Comparison of ENCODE assay signal across 34 cellular contexts in the genomic region with DNA sequence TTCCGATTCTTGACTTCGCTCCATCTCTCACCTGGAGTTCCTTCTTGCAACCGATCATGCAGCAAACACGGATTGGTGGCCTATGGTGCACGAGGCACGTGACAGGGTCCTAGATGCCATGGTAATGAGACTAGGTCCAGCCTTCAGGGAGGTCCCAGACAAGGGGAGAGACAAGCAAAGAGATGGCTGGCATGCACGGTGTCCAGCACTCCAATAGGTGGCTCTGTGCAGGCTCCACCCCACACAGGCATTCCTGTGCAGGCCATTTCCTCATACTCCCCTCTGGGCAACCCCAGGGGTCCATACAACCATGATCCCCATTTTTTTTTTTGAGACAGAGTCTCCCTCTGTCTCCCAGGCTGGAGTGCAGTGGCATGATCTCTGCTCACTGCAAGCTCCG. TPM values are rescaled to one million over a fixed set of nuclear protein-coding genes. Genes with fewer than 3 reads are reported as not detected.
"Had no signal": no experiment of that assay in that cellular context is flagged by ENCODE, and none has a peak within 500 bp of the region (broad histone marks: within the 10 kb centered on the region; RNA-seq: fewer than 3 reads in every experiment).

No MANE protein-coding gene starts in this region.

- H3K4me3 Mint-ChIP-seq: activated B cell treated with CpG ODN at 0.5 μM for 24 hours; activated CD8-positive, alpha-beta T cell treated with anti-CD3 and anti-CD28 coated beads for 36 hours; activated naive CD8-positive, alpha-beta T cell; activated T-cell treated with anti-CD3 and anti-CD28 coated beads, Interleukin-2, amount 50 U/mL, for 4 hours; activated T-helper 17 cell treated with anti-CD3 and anti-CD28 coated beads, Interleukin-2, amount 50 U/mL, for 72 hours; T-helper 17 cell; T-helper 2 cell treated with Interferon-gamma antibody and Interleukin-4, amounts not matched to agents 5 μg/mL and 100 μg/mL, for 36 hours had no signal

- H3K27me3 ChIP-seq: body of pancreas, colonic mucosa had no signal

- H3K36me3 Mint-ChIP-seq: activated naive CD8-positive, alpha-beta T cell had no signal

- H3K4me1 ChIP-seq: body of pancreas, colonic mucosa, gastroesophageal sphincter had no signal

- H3K9me3 Mint-ChIP-seq: activated B cell treated with CpG ODN at 0.5 μM for 24 hours; activated CD8-positive, alpha-beta T cell treated with anti-CD3 and anti-CD28 coated beads for 36 hours; activated T-cell treated with anti-CD3 and anti-CD28 coated beads, Interleukin-2, amount 50 U/mL, for 4 hours; activated T-helper 17 cell treated with anti-CD3 and anti-CD28 coated beads, Interleukin-2, amount 50 U/mL, for 72 hours; T-helper 2 cell treated with Interferon-gamma antibody and Interleukin-4, amounts not matched to agents 5 μg/mL and 100 μg/mL, for 36 hours had no signal

- H3K4me1 Mint-ChIP-seq: activated B cell treated with CpG ODN at 0.5 μM for 24 hours; activated T-helper 17 cell treated with anti-CD3 and anti-CD28 coated beads, Interleukin-2, amount 50 U/mL, for 72 hours; T-helper 17 cell had no signal

- ATAC-seq: activated CD4-positive, CD25-positive, alpha-beta regulatory T cell treated with anti-CD3 and anti-CD28 coated beads, Interleukin-2, amount 50 U/mL, for 24 hours; activated CD8-positive, alpha-beta T cell treated with anti-CD3 and anti-CD28 coated beads for 36 hours; activated T-cell treated with anti-CD3 and anti-CD28 coated beads, Interleukin-2, amount 50 U/mL, for 4 hours; activated T-helper 17 cell treated with anti-CD3 and anti-CD28 coated beads, Interleukin-2, amount 50 U/mL, for 72 hours; body of pancreas; gastroesophageal sphincter; T-helper 17 cell had no signal

- FAIRE-seq: endometrium, endothelial cell of umbilical vein had no signal

- H3K27ac ChIP-seq: body of pancreas, colonic mucosa, epithelial cell of prostate, esophagus squamous epithelium, gastroesophageal sphincter, WERI-Rb-1 had no signal

- H3K9me3 ChIP-seq: body of pancreas, colonic mucosa, esophagus squamous epithelium, gastroesophageal sphincter had no signal

- H3K36me3 ChIP-seq: colonic mucosa, esophagus squamous epithelium, gastroesophageal sphincter, WERI-Rb-1 had no signal

- H3K27ac Mint-ChIP-seq: activated B cell treated with CpG ODN at 0.5 μM for 24 hours; activated CD8-positive, alpha-beta T cell treated with anti-CD3 and anti-CD28 coated beads for 36 hours; activated naive CD8-positive, alpha-beta T cell; activated T-helper 17 cell treated with anti-CD3 and anti-CD28 coated beads, Interleukin-2, amount 50 U/mL, for 72 hours; T-helper 17 cell; T-helper 2 cell treated with Interferon-gamma antibody and Interleukin-4, amounts not matched to agents 5 μg/mL and 100 μg/mL, for 36 hours had no signal

- H3K4me3 ChIP-seq: body of pancreas, colonic mucosa, esophagus squamous epithelium, gastroesophageal sphincter had no signal

- DNase-seq: activated B cell treated with CpG ODN at 0.5 μM for 24 hours; activated CD4-positive, alpha-beta T cell treated with anti-CD3 and anti-CD28 coated beads for 48 hours; activated CD4-positive, alpha-beta T cell treated with anti-CD3 and anti-CD28 coated beads, Interleukin-2, amount 50 U/mL, for 1 hour; activated CD4-positive, alpha-beta T cell treated with anti-CD3 and anti-CD28 coated beads, Interleukin-2, amount 50 U/mL, for 48 hours; activated CD8-positive, alpha-beta memory T cell treated with anti-CD3 and anti-CD28 coated beads for 24 hours; activated CD8-positive, alpha-beta T cell treated with anti-CD3 and anti-CD28 coated beads for 36 hours; activated effector memory CD4-positive, alpha-beta T cell treated with Interleukin-2 at 50 U/mL for 16 hours; activated gamma-delta T cell treated with Interleukin-2 at 50 U/mL for 16 hours; activated naive CD4-positive, alpha-beta T cell treated with anti-CD3 and anti-CD28 coated beads, Interleukin-2, amount 50 U/mL, for 16 hours; activated naive CD4-positive, alpha-beta T cell treated with Interleukin-2 at 50 U/mL for 16 hours; activated T-cell treated with anti-CD3 and anti-CD28 coated beads, Interleukin-2, amount 50 U/mL, for 4 hours; amniotic stem cell; aorta; body of pancreas; colonic mucosa; effector CD8-positive, alpha-beta T cell; esophagus squamous epithelium; foreskin melanocyte; T-helper 1 cell; T-helper 17 cell; T1000; WERI-Rb-1 had no signal

- H3K27me3 Mint-ChIP-seq: activated CD8-positive, alpha-beta T cell treated with anti-CD3 and anti-CD28 coated beads for 36 hours; activated T-helper 17 cell treated with anti-CD3 and anti-CD28 coated beads, Interleukin-2, amount 50 U/mL, for 72 hours had no signal

RNA-seq across cellular contexts. Expression of a gene that starts 31.3 kb away (rescaled TPM):
- total RNA-seq: activated B cell treated with CpG ODN at 0.5 μM for 24 hours; activated CD8-positive, alpha-beta T cell treated with anti-CD3 and anti-CD28 coated beads for 36 hours; activated T-cell treated with anti-CD3 and anti-CD28 coated beads, Interleukin-2, amount 50 U/mL, for 4 hours; activated T-helper 17 cell treated with anti-CD3 and anti-CD28 coated beads, Interleukin-2, amount 50 U/mL, for 72 hours; body of pancreas; colonic mucosa; dermis microvascular lymphatic vessel endothelial cell; endothelial cell of umbilical vein; fibroblast of lung; fibroblast of villous mesenchyme; glomerular endothelial cell; T-helper 17 cell had no signal
- polyA plus RNA-seq: endothelial cell of umbilical vein, fibroblast of lung had no signal
